Comparison of ENCODE assay signal across 17 cellular contexts in the genomic region with DNA sequence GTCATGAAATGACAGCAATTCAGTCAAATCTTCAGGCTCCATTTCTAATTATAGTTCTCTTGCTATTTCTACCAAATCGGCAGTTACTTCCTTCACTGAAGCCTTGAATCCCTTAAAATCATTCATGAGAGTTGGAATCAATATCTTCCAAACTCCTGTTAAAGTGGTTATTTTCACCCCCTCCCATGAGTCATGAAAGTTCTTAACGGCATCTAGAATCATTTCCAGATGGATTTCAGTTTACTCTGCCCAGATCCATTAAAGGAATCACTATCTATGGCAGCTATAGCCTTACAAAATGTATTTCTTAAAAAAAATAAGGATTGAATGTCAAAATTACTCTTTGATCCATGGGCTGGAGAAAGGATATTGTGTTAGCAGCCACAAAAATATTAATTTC.
"Had no signal": no experiment of that assay in that cellular context is flagged by ENCODE, and none has a peak within 500 bp of the region (broad histone marks: within the 10 kb centered on the region; RNA-seq: fewer than 3 reads in every experiment).

No MANE protein-coding gene starts in this region.

- H3K4me1 ChIP-seq: spleen had no signal

- H3K36me3 ChIP-seq: spleen had no signal

- H3K4me3 ChIP-seq: spleen had no signal

- DNase-seq: activated CD4-positive, alpha-beta memory T cell treated with anti-CD3 and anti-CD28 coated beads, Interleukin-2, amount 10 ng/mL, durations not matched to agents 7 days and 5 days; activated CD4-positive, alpha-beta T cell treated with anti-CD3 and anti-CD28 coated beads for 4 hours; activated CD8-positive, alpha-beta memory T cell treated with anti-CD3 and anti-CD28 coated beads, Interleukin-2, amount 10 ng/mL, durations not matched to agents 7 days and 5 days; activated naive CD4-positive, alpha-beta T cell; activated naive CD8-positive, alpha-beta T cell treated with anti-CD3 and anti-CD28 coated beads for 36 hours; cortex of kidney; effector CD8-positive, alpha-beta T cell; foreskin melanocyte; glutamatergic neuron; hypothalamus; kidney; occipital lobe; retina; spleen; stimulated activated CD4-positive, alpha-beta T cell treated with anti-CD3 and anti-CD28 coated beads, Interleukin-4, amount 100 ng/mL, for 4 hours; SW 1271; T-helper 2 cell had no signal

- H3K27me3 ChIP-seq: spleen had no signal

- H3K27ac ChIP-seq: spleen had no signal
